ENCODE assay signal across 1 cellular context in genomic region chr1:26692793-26693490, GRCh38.
TF ChIP-seq lines count a peak whose summit lies in the region.

No MANE protein-coding gene starts in this region.

TF ChIP-seq in K562, 482 proteins besides CTCF, POLR2A, EP300 and RAD21 (continued from another document and continues in another):
- TF ChIP-seq MGA (IDR thresholded peaks at IDR 0.05): peak; percentile 92
- peak; percentile 49; the same call in 1 of the 2 replicates for TF ChIP-seq TAF7 (tag; IDR thresholded peaks at IDR 0.05)
- TF ChIP-seq FOXP4 (CRISPR knock-in tag; IDR thresholded peaks at IDR 0.05; ENCODE audit: borderline replicate concordance): peak; percentile 90; the same call in 1 of the 2 replicates
- TF ChIP-seq ZNF311 (CRISPR knock-in tag; IDR thresholded peaks at IDR 0.05): no peak
- peak; percentile 19; the same call in 1 of the 2 replicates for TF ChIP-seq MIER1 (IDR thresholded peaks at IDR 0.05; ENCODE audit: low read depth)
- TF ChIP-seq ZNF384 (IDR thresholded peaks at IDR 0.05; ENCODE audit: low read depth, low read length): peak; percentile 60
- no peak for TF ChIP-seq TAF15 (IDR thresholded peaks at IDR 0.05; ENCODE audit: low read depth, low read length)
- peak; percentile 67 for TF ChIP-seq NBN (IDR thresholded peaks at IDR 0.05; ENCODE audit: low read depth)
- TF ChIP-seq POLR2G (IDR thresholded peaks at IDR 0.05; ENCODE audit: low read depth, low read length): peak; percentile 84
- TF ChIP-seq XRCC4 (IDR thresholded peaks at IDR 0.05; ENCODE audit: extremely low read depth, insufficient read depth, insufficient read length): no peak
- peak; percentile 95 for TF ChIP-seq SP1 (CRISPR knock-in tag; IDR thresholded peaks at IDR 0.05)
- 0 out of 2 replicates have a peak, but pooled peaks have one; percentile 56 for TF ChIP-seq HBP1 (CRISPR knock-in tag; IDR thresholded peaks at IDR 0.05)
- TF ChIP-seq TEAD1 (CRISPR knock-in tag; IDR thresholded peaks at IDR 0.05): peak; percentile 58 to 87; a peak in 3 of 4 replicates
- peak; percentile 80 to 89 for TF ChIP-seq ARNT (IDR thresholded peaks at IDR 0.05)
- 0 out of 2 replicates have a peak, but pooled peaks have one; percentile 44 for TF ChIP-seq GATAD2A (IDR thresholded peaks at IDR 0.05)
- TF ChIP-seq ZBTB17 (CRISPR knock-in tag; IDR thresholded peaks at IDR 0.05): peak; percentile 66
- no peak; the same call in 1 of the 2 replicates for TF ChIP-seq SMARCA4 (IDR thresholded peaks at IDR 0.05)
- no peak; the same call in 1 of the 2 replicates for TF ChIP-seq HEY1 (CRISPR knock-in tag; IDR thresholded peaks at IDR 0.05; ENCODE audit: borderline replicate concordance)
- no peak for TF ChIP-seq HNRNPL (IDR thresholded peaks at IDR 0.05; ENCODE audit: low read depth, low read length)
- TF ChIP-seq ELF1 (tag; IDR thresholded peaks at IDR 0.05): peak; percentile 26
- peak; percentile 88; the same call in 1 of the 2 replicates for TF ChIP-seq PHF21A (IDR thresholded peaks at IDR 0.05; ENCODE audit: borderline replicate concordance, low read depth)
- TF ChIP-seq ZNF165 (CRISPR knock-in tag; IDR thresholded peaks at IDR 0.05; ENCODE audit: borderline replicate concordance): 0 out of 2 replicates have a peak, but pooled peaks have one; percentile 45
- no peak for TF ChIP-seq DMBX1 (CRISPR knock-in tag; IDR thresholded peaks at IDR 0.05; ENCODE audit: borderline replicate concordance)
- no peak for TF ChIP-seq ZBTB34 (CRISPR knock-in tag; IDR thresholded peaks at IDR 0.05)
- peak; percentile 87 for TF ChIP-seq MYNN (IDR thresholded peaks at IDR 0.05)
- no peak for TF ChIP-seq MYNN (CRISPR knock-in tag; IDR thresholded peaks at IDR 0.05)
- no peak for TF ChIP-seq ZNF77 (CRISPR knock-in tag; IDR thresholded peaks at IDR 0.05)
- no peak for TF ChIP-seq HMGXB4 (CRISPR knock-in tag; IDR thresholded peaks at IDR 0.05)
- no peak for TF ChIP-seq DNMT1 (IDR thresholded peaks at IDR 0.05)
- no peak for TF ChIP-seq RUNX1 (IDR thresholded peaks at IDR 0.05; ENCODE audit: low read depth)
- TF ChIP-seq E2F6 (IDR thresholded peaks at IDR 0.05; ENCODE audit: borderline replicate concordance in 1 of 2, extremely low read depth in 1 of 2, insufficient read depth in 1 of 2, insufficient read length in 1 of 2, low read depth in 1 of 2, low read length in 1 of 2, poor library complexity in 1 of 2, severe bottlenecking in 1 of 2): peak; percentile 62 to 66
- no peak; the same call in 1 of the 2 replicates for TF ChIP-seq BRD4 (IDR thresholded peaks at IDR 0.05)
- TF ChIP-seq ZNF124 (CRISPR knock-in tag; IDR thresholded peaks at IDR 0.05): no peak
- peak; percentile 98 for TF ChIP-seq GATA2 (CRISPR knock-in tag; IDR thresholded peaks at IDR 0.05)
